In the genomic region with DNA sequence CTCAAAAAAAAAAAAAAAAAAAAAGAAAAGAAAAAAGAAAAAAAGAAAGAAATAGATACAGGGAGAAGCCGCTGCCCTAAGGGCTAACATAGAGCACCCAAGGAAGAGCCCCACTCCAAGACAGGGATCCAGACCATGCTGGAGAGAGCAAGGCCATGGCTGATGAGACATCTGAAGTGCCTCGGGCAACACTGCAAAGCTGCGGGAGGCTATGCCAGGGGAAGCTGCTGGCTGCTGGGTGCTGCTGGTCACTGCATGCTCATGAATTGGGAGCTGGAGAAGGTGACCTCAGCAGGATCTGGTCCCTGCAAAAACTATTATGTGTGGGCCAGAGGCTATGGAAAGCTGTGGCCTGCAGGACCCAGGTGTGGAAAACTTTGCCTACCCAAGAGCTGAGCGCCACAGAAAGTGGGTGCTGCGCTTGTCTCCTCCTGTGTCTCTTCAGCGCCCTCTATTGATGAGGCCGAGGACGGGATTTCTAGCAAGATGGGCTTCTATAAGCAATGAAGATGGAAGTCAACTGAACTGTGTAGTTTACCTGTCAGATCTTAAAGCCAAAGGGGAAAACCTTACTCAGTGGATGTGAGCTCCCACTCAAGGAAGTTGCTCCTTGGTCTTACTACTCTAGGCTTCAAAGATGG, we compare ENCODE assay signal across 8 cellular contexts. TPM values are rescaled to one million over a fixed set of nuclear protein-coding genes. Genes with fewer than 3 reads are reported as not detected.
DNase-seq lines count a peak whose midpoint lies in the region; ATAC-seq and TF ChIP-seq lines count a peak whose summit lies in the region.

No MANE protein-coding gene starts in this region.

- POLR2A ChIA-PET in CD4-positive, alpha-beta T cell (lab: Charles Lee), result interaction anchor here (1.0 to 1.6 kb wide), 4 partner anchors 17 to 77 kb away, joined by 3 to 14 read pairs (median 6); a partner anchor contains a TSS

- peak; percentile 89 for ATAC-seq in CD4-positive, alpha-beta T cell (ENCODE audit: poor library complexity)
- no peak for ATAC-seq in HG02973 (IDR thresholded peaks at IDR 0.05; ENCODE audit: unreplicated experiment)

- no peak overlapping the region for H3K4me3 Mint-ChIP-seq in CD4-positive, alpha-beta T cell
- no peak overlapping the region for H3K4me3 Mint-ChIP-seq in nephron

- H3K4me3 ChIP-seq in epithelial cell of esophagus (ENCODE audit: low read length), result no peak overlapping the region

- H3K9me3 Mint-ChIP-seq in CD4-positive, alpha-beta T cell, result no peaks in the 10 kb centered on the region
- H3K9me3 Mint-ChIP-seq in nephron, result peaks cover under 1% of the 10 kb centered on the region

- H3K36me3 Mint-ChIP-seq in CD4-positive, alpha-beta T cell (ENCODE audit: low read depth), result no peaks in the 10 kb centered on the region
- no peaks in the 10 kb centered on the region for H3K36me3 Mint-ChIP-seq in nephron (ENCODE audit: low read depth)

- intact Hi-C loops in CD4-positive, alpha-beta T cell (cut with DNase I, micrococcal nuclease), result loop anchor here (1.0 to 5.0 kb wide), 4 partner anchors 42 to 78 kb away; a partner anchor contains a TSS

- CTCF ChIA-PET in CD4-positive, alpha-beta T cell (lab: Charles Lee), result interaction anchor here (0.5 to 2.3 kb wide), 14 partner anchors 9 to 567 kb away, joined by 3 to 22 read pairs (median 4); a partner anchor contains a TSS

- H3K27ac Mint-ChIP-seq in CD4-positive, alpha-beta T cell, result no peak overlapping the region
- no peak overlapping the region for H3K27ac Mint-ChIP-seq in nephron

- H3K9me3 ChIP-seq in CD4-positive, alpha-beta T cell (ENCODE audit: control insufficient read depth, low read length), result no peaks in the 10 kb centered on the region

- H3K27me3 Mint-ChIP-seq in CD4-positive, alpha-beta T cell, result peaks cover 11% of the 10 kb centered on the region
- H3K27me3 Mint-ChIP-seq in nephron (ENCODE audit: low read depth), result peaks cover 31% of the 10 kb centered on the region

- peak; percentile 85 for TF ChIP-seq CTCF in CD4-positive, alpha-beta T cell (IDR thresholded peaks at IDR 0.05)
- TF ChIP-seq CTCF in epithelial cell of esophagus (IDR thresholded peaks at IDR 0.05; ENCODE audit: insufficient read depth, low read depth, low read length, missing control alignments) (peak; percentile 94), nephron (IDR thresholded peaks at IDR 0.05; ENCODE audit: unreplicated experiment in 3 of 3) (peak; percentile 35 to 60 (median 41))

- H3K4me1 Mint-ChIP-seq in CD4-positive, alpha-beta T cell (ENCODE audit: low read depth), result peaks cover 6% of the 10 kb centered on the region
- H3K4me1 Mint-ChIP-seq in nephron, result peaks cover 7% of the 10 kb centered on the region

- H3K27me3 ChIP-seq in CD4-positive, alpha-beta T cell (ENCODE audit: control insufficient read depth, insufficient read depth, low read length), result no peaks in the 10 kb centered on the region

- H3K27ac ChIP-seq in CD4-positive, alpha-beta T cell (ENCODE audit: low read depth, low read length), result no peak overlapping the region

- peak; percentile 56 to 77 (median 62) for DNase-seq in CD4-positive, alpha-beta T cell
- DNase-seq in HPDE6-E6E7 (ENCODE audit: extremely low spot score), result peak; percentile 58
- peak; percentile 58 to 66 for DNase-seq in NOMO-1 (lab: John Stamatoyannopoulos, UW; ENCODE audit: unreplicated experiment in 2 of 2)
- peak; percentile 24 to 49 for DNase-seq in activated CD8-positive, alpha-beta memory T cell treated with anti-CD3 and anti-CD28 coated beads for 1 hour (ENCODE audit: extremely low read depth in 1 of 2, low read depth in 1 of 2)
- DNase-seq in epithelial cell of esophagus (ENCODE audit: low read depth), result peak; percentile 89
- peak; percentile 61 for DNase-seq in stromal cell of bone marrow (ENCODE audit: low read depth)

RNA-seq across cellular contexts. Expression of a gene that starts 17.3 kb away (rescaled TPM):
- total RNA-seq in CD4-positive, alpha-beta T cell, result 1 to 10 TPM; 9.7 TPM

RNA-seq across cellular contexts. Expression of a gene that starts 32.0 kb away (rescaled TPM):
- total RNA-seq in CD4-positive, alpha-beta T cell, result not detected

RNA-seq across cellular contexts. Expression of a gene that starts 41.4 kb away (rescaled TPM):
- total RNA-seq in CD4-positive, alpha-beta T cell, result 1 to 10 TPM; 1.9 to 2.0 TPM

RNA-seq across cellular contexts. Expression of a gene that starts 44.0 kb away (rescaled TPM):
- 10 to 100 TPM; 52.7 to 58.4 TPM for total RNA-seq in CD4-positive, alpha-beta T cell

RNA-seq across cellular contexts. Expression of a gene that starts 49.8 kb away (rescaled TPM):
- total RNA-seq in CD4-positive, alpha-beta T cell, result 10 to 100 TPM; 17.7 to 21.0 TPM

Comparison
In these comparisons a context has a peak if more than half of its experiments do, and no peak if none do; other contexts are left out.
1. DNase-seq: peak in every context shown above with its lines; median percentile 89 in epithelial cell of esophagus; 62 in CD4-positive, alpha-beta T cell; 62 in NOMO-1; 61 in stromal cell of bone marrow; 58 in HPDE6-E6E7; 36 in activated CD8-positive, alpha-beta memory T cell treated with anti-CD3 and anti-CD28 coated beads for 1 hour.
2. CTCF ChIP-seq: peak in every context shown above with its lines; median percentile 94 in epithelial cell of esophagus; 85 in CD4-positive, alpha-beta T cell; 41 in nephron.